ENCODE assay signal across 16 cellular contexts in genomic region chr15:22974745-22975144, GRCh38. TPM values are rescaled to one million over a fixed set of nuclear protein-coding genes. Genes with fewer than 3 reads are reported as not detected.
DNase-seq lines count a peak whose midpoint lies in the region; FAIRE-seq and TF ChIP-seq lines count a peak whose summit lies in the region.
"Had no signal": no experiment of that assay in that cellular context is flagged by ENCODE, and none has a peak within 500 bp of the region (broad histone marks: within the 10 kb centered on the region; RNA-seq: fewer than 3 reads in every experiment).

No MANE protein-coding gene starts in this region.

- H3K9me3 Mint-ChIP-seq in endodermal cell: peaks cover 15% of the 10 kb centered on the region

- TF ChIP-seq CTCF in sigmoid colon (IDR thresholded peaks at IDR 0.05): no peak
- no peak for TF ChIP-seq CTCF in endodermal cell (conservative IDR thresholded peaks at IDR 0.05)

- H3K27ac Mint-ChIP-seq in endodermal cell: no peak overlapping the region
- H3K27ac Mint-ChIP-seq: activated CD8-positive, alpha-beta memory T cell treated with anti-CD3 and anti-CD28 coated beads, Interleukin-2, amount 10 ng/mL, durations not matched to agents 7 days and 5 days; T-helper 1 cell treated with Interleukin-12 subunit alpha and Interleukin-12 subunit beta and Interleukin-4 antibody, amounts not matched to agents 30 μg/mL and 1 μg/mL, for 36 hours had no signal

- H3K4me3 ChIP-seq in sigmoid colon: no peak overlapping the region
- H3K4me3 ChIP-seq in endodermal cell (ENCODE audit: low read length): no peak overlapping the region
- no peak overlapping the region for H3K4me3 ChIP-seq in mesendoderm (ENCODE audit: low read length)
- H3K4me3 ChIP-seq: breast epithelium, pancreas, suprapubic skin had no signal

- H3K56ac ChIP-seq in mesendoderm (ENCODE audit: low read length): no peak overlapping the region

- H3K18ac ChIP-seq in mesendoderm (ENCODE audit: low read length): no peak overlapping the region

- in situ Hi-C loops in KBM-7 (cut with MboI; ENCODE audit: low pct_unique_long_range_greater_than_20kb, low sequenced_read_pairs): no loop called here

- intact Hi-C loops in cardiac septum (cut with DNase I): no loop called here
- intact Hi-C loops in sigmoid colon (cut with DNase I): loop anchor here (5.0 to 10.0 kb wide), 3 partner anchors 32 to 137 kb away; partner anchors contain the start of genes NIPA2 and TUBGCP5

- H3K9ac ChIP-seq in endodermal cell (ENCODE audit: extremely low read depth, low read length, poor library complexity, severe bottlenecking) (no peak overlapping the region), mesendoderm (ENCODE audit: low read length) (no peak overlapping the region)

- H2BK15ac ChIP-seq in mesendoderm (replicated peaks; ENCODE audit: low read depth): no peak overlapping the region

- H3K36me3 ChIP-seq in sigmoid colon (no peaks in the 10 kb centered on the region), endodermal cell (ENCODE audit: control insufficient read depth, insufficient read depth, low read length) (peaks cover 13% of the 10 kb centered on the region), mesendoderm (ENCODE audit: control insufficient read depth, insufficient read depth, low read length) (no peaks in the 10 kb centered on the region)
- H3K36me3 ChIP-seq: breast epithelium, pancreas, suprapubic skin had no signal

- H3K79me1 ChIP-seq in mesendoderm (ENCODE audit: low read length): peaks cover 14% of the 10 kb centered on the region

- H3K27me3 Mint-ChIP-seq in endodermal cell (ENCODE audit: insufficient read depth): peaks cover 13% of the 10 kb centered on the region

- WGBS in sigmoid colon, 2 donors: 62 to 72% methylated on average over 4 of the region's 4 CpGs
- 88 to 96% methylated on average over 4 of the region's 4 CpGs for WGBS in endodermal cell (ENCODE audit: insufficient coverage in 1 of 2, insufficient read length in 1 of 2), 2 experiments
- no CpG with 5 or more reads among the region's 4 CpGs for WGBS in mesendoderm (ENCODE audit: extremely low coverage, insufficient coverage, low lambda C conversion rate)

- no peak overlapping the region for H2BK5ac ChIP-seq in mesendoderm (ENCODE audit: low read length)

- H3K23ac ChIP-seq in mesendoderm (ENCODE audit: low read length): no peak overlapping the region

- peaks cover 31% of the 10 kb centered on the region for H3K79me2 ChIP-seq in mesendoderm (ENCODE audit: control insufficient read depth, insufficient read depth, low read length)

- H3K27ac ChIP-seq in sigmoid colon (no peak overlapping the region), endodermal cell (ENCODE audit: low read depth, low read length) (no peak overlapping the region), mesendoderm (ENCODE audit: low read depth, low read length) (no peak overlapping the region)
- H3K27ac ChIP-seq: breast epithelium, suprapubic skin had no signal

- peaks cover 10% of the 10 kb centered on the region for H3K4me1 Mint-ChIP-seq in endodermal cell

- TF ChIP-seq POLR2A in sigmoid colon (IDR thresholded peaks at IDR 0.05) (no peak), H54 (IDR thresholded peaks at IDR 0.05; ENCODE audit: low read depth, low read length) (no peak)

- no peak for TF ChIP-seq EP300 in sigmoid colon (IDR thresholded peaks at IDR 0.05)

- no peak overlapping the region for H3K4me2 ChIP-seq in mesendoderm (ENCODE audit: low read length)

- no peak overlapping the region for H4K8ac ChIP-seq in mesendoderm (ENCODE audit: low read depth, low read length)

- H4K5ac ChIP-seq in mesendoderm (ENCODE audit: low read length): no peak overlapping the region

- H3K27me3 ChIP-seq in sigmoid colon: no peaks in the 10 kb centered on the region
- peaks cover 6% of the 10 kb centered on the region for H3K27me3 ChIP-seq in endodermal cell (ENCODE audit: control insufficient read depth, insufficient read depth, low read length, poor library complexity, severe bottlenecking)
- H3K27me3 ChIP-seq in mesendoderm (ENCODE audit: insufficient read depth, low read length, poor library complexity): no peaks in the 10 kb centered on the region
- H3K27me3 ChIP-seq: breast epithelium, dorsolateral prefrontal cortex, pancreas, suprapubic skin had no signal

- H3K4me1 ChIP-seq in sigmoid colon (peaks cover 0 to 16% (median 12%) of the 10 kb centered on the region in 4 donors), endodermal cell (ENCODE audit: control insufficient read depth, insufficient read depth, low read length) (peaks cover 3% of the 10 kb centered on the region), mesendoderm (ENCODE audit: control insufficient read depth, low read depth, low read length) (no peaks in the 10 kb centered on the region)

- H3K4me3 Mint-ChIP-seq in endodermal cell: no peak overlapping the region
- H3K4me3 Mint-ChIP-seq: activated CD8-positive, alpha-beta memory T cell treated with anti-CD3 and anti-CD28 coated beads, Interleukin-2, amount 10 ng/mL, durations not matched to agents 7 days and 5 days; T-helper 1 cell treated with Interleukin-12 subunit alpha and Interleukin-12 subunit beta and Interleukin-4 antibody, amounts not matched to agents 30 μg/mL and 1 μg/mL, for 36 hours had no signal

- H3K36me3 Mint-ChIP-seq in endodermal cell (ENCODE audit: low read depth): peaks cover 12% of the 10 kb centered on the region

- DNase-seq in KBM-7 (peak; percentile 76), OCI-M1 (lab: John Stamatoyannopoulos, UW) (peak; percentile 1), cardiac septum (ENCODE audit: low spot score) (peak; percentile 68), sigmoid colon (peak; percentile 64), endodermal cell (no peak), H54 (ENCODE audit: insufficient read length, low spot score) (no peak), mesendoderm (no peak)
- DNase-seq: activated CD8-positive, alpha-beta memory T cell treated with anti-CD3 and anti-CD28 coated beads, Interleukin-2, amount 10 ng/mL, durations not matched to agents 7 days and 5 days; activated effector memory CD4-positive, alpha-beta T cell treated with Interleukin-2 at 50 U/mL for 16 hours; dorsolateral prefrontal cortex; NCI-H187 treated with DMSO at 0.1 percent for 48 hours; NCI-H345; pancreas had no signal

- H3K9me3 ChIP-seq in sigmoid colon (no peaks in the 10 kb centered on the region), endodermal cell (ENCODE audit: control insufficient read depth, low read length) (peaks cover 9% of the 10 kb centered on the region)
- H3K9me3 ChIP-seq: breast epithelium, pancreas, suprapubic skin had no signal

- H2BK120ac ChIP-seq in mesendoderm (ENCODE audit: low read depth, low read length): no peak overlapping the region

- FAIRE-seq in H54 (lab: Jason Lieb, UNC): no peak
- FAIRE-seq: pancreas had no signal

- no peak overlapping the region for H2AK5ac ChIP-seq in mesendoderm (ENCODE audit: low read length)

- H3K4ac ChIP-seq in mesendoderm (ENCODE audit: low read depth, low read length): no peak overlapping the region

RNA-seq across cellular contexts. Expression of gene CYFIP1, which starts 5.4 kb away (rescaled TPM):
- total RNA-seq in cardiac septum (35.6 TPM), sigmoid colon (10 to 100 TPM; 69.8 to 99.6 (median 77.2) TPM), endodermal cell (100 to 1,000 TPM; 134 to 139 TPM)
- polyA plus RNA-seq in sigmoid colon: 10 to 100 TPM; 45.0 to 66.4 (median 56.6) TPM
- 81.2 TPM for polyA plus RNA-seq in endodermal cell (2013, experiment 1 of 2)
- polyA plus RNA-seq in endodermal cell (2013, experiment 2 of 2): 81.8 TPM
- polyA plus RNA-seq in mesendoderm (2013, experiment 1 of 2): 41.4 TPM
- 43.9 TPM for polyA plus RNA-seq in mesendoderm (2013, experiment 2 of 2)

Comparison
In these comparisons a context has a peak if more than half of its experiments do, and no peak if none do; other contexts are left out.
1. DNase-seq: peak in KBM-7 (single experiment), OCI-M1 (single experiment), cardiac septum (single experiment) and sigmoid colon (single experiment); none in endodermal cell (single experiment), H54 (single experiment) and mesendoderm (single experiment).